In genomic region chr2:208025814-208026184, GRCh38 we compare ENCODE assay signal across 8 cellular contexts. TPM values are rescaled to one million over a fixed set of nuclear protein-coding genes. Genes with fewer than 3 reads are reported as not detected.
DNase-seq lines count a peak whose midpoint lies in the region; ATAC-seq and TF ChIP-seq lines count a peak whose summit lies in the region.

No MANE protein-coding gene starts in this region.

- H3K27me3 Mint-ChIP-seq in activated B cell treated with CpG ODN at 0.5 μM for 24 hours = no peaks in the 10 kb centered on the region
- peaks cover 0 to 4% (median 0%) of the 10 kb centered on the region in 5 donors for H3K27me3 Mint-ChIP-seq in naive thymus-derived CD4-positive, alpha-beta T cell

- H3K27ac Mint-ChIP-seq in activated B cell treated with CpG ODN at 0.5 μM for 24 hours = peak overlapping the region; percentile 92
- peak overlapping the region; percentile 89 to 98 (median 94) for H3K27ac Mint-ChIP-seq in naive thymus-derived CD4-positive, alpha-beta T cell

- TF ChIP-seq CTCF in activated B cell treated with CpG ODN at 0.5 μM for 24 hours (IDR thresholded peaks at IDR 0.05) = no peak
- TF ChIP-seq CTCF in dorsolateral prefrontal cortex (IDR thresholded peaks at IDR 0.05 in 54 of 56, conservative IDR thresholded peaks at IDR 0.05 in 2 of 56; ENCODE audit: low read depth in 1 of 56, partially characterized antibody in 56 of 56) = no peak
- no peak for TF ChIP-seq CTCF in transverse colon (IDR thresholded peaks at IDR 0.05)

- CTCF ChIA-PET in activated B cell treated with CpG ODN at 0.5 μM for 24 hours (lab: Charles Lee) = interaction anchor here (1.0 to 1.9 kb wide), 5 partner anchors 13 to 553 kb away, joined by 3 to 9 read pairs (median 3); no protein-coding TSS in a partner anchor
- CTCF ChIA-PET in naive thymus-derived CD4-positive, alpha-beta T cell (lab: Charles Lee) = no interaction called here

- no peak for TF ChIP-seq EP300 in transverse colon (IDR thresholded peaks at IDR 0.05; ENCODE audit: low read depth)

- peak overlapping the region; percentile 43 to 97 (median 88) for H3K27ac ChIP-seq in dorsolateral prefrontal cortex
- H3K27ac ChIP-seq in naive thymus-derived CD4-positive, alpha-beta T cell (ENCODE audit: low read depth, low read length) = peak overlapping the region; percentile 76
- peak overlapping the region; percentile 71 to 87 (median 76) for H3K27ac ChIP-seq in transverse colon

- peak overlapping the region; percentile 86 for H3K4me3 Mint-ChIP-seq in activated B cell treated with CpG ODN at 0.5 μM for 24 hours
- peak overlapping the region; percentile 85 to 100 (median 96) for H3K4me3 Mint-ChIP-seq in naive thymus-derived CD4-positive, alpha-beta T cell

- no peaks in the 10 kb centered on the region for H3K9me3 ChIP-seq in naive thymus-derived CD4-positive, alpha-beta T cell (ENCODE audit: control insufficient read depth in 2 of 3, low read length in 3 of 3)
- H3K9me3 ChIP-seq in transverse colon = no peaks in the 10 kb centered on the region

- peaks cover 0 to 4% of the 10 kb centered on the region in 2 donors for H3K4me1 ChIP-seq in naive thymus-derived CD4-positive, alpha-beta T cell (ENCODE audit: control insufficient read depth in 2 of 2, insufficient read depth in 2 of 2, low read length in 2 of 2)
- peaks cover 4 to 19% (median 15%) of the 10 kb centered on the region in 4 donors for H3K4me1 ChIP-seq in transverse colon

- H3K27me3 ChIP-seq in dorsolateral prefrontal cortex (no peaks in the 10 kb centered on the region), transverse colon (no peaks in the 10 kb centered on the region)
- no peaks in the 10 kb centered on the region for H3K27me3 ChIP-seq in naive thymus-derived CD4-positive, alpha-beta T cell (ENCODE audit: control insufficient read depth in 2 of 2, insufficient read depth in 2 of 2, low read length in 2 of 2)

- TF ChIP-seq POLR2A in transverse colon (IDR thresholded peaks at IDR 0.05) = no peak

- H3K4me1 Mint-ChIP-seq in activated B cell treated with CpG ODN at 0.5 μM for 24 hours = peaks cover 20% of the 10 kb centered on the region
- H3K4me1 Mint-ChIP-seq in naive thymus-derived CD4-positive, alpha-beta T cell = peaks cover 8 to 30% (median 24%) of the 10 kb centered on the region in 7 donors

- in situ Hi-C loops in transverse colon (cut with MboI; ENCODE audit: low pct_ligation_motif_present in 1 of 4, low pct_unique_long_range_greater_than_20kb in 1 of 4, low sequenced_read_pairs in 3 of 4) = loop anchor here in 1 of 4 donors (25.0 kb wide), 1 partner anchor 288 kb away; no protein-coding TSS in a partner anchor

- ATAC-seq in GM19023 (IDR thresholded peaks at IDR 0.05; ENCODE audit: unreplicated experiment) = peak; percentile 28
- ATAC-seq in HG03064 (IDR thresholded peaks at IDR 0.05; ENCODE audit: low read depth, unreplicated experiment) = peak; percentile 25
- ATAC-seq in activated B cell treated with CpG ODN at 0.5 μM for 24 hours (ENCODE audit: low read depth) = peak; percentile 19
- peak; percentile 32 for ATAC-seq in naive thymus-derived CD4-positive, alpha-beta T cell

- no peaks in the 10 kb centered on the region for H3K9me3 Mint-ChIP-seq in activated B cell treated with CpG ODN at 0.5 μM for 24 hours
- H3K9me3 Mint-ChIP-seq in naive thymus-derived CD4-positive, alpha-beta T cell = peaks cover 0 to 2% (median 0%) of the 10 kb centered on the region in 11 donors

- H3K4me3 ChIP-seq in dorsolateral prefrontal cortex (peak overlapping the region; percentile 61 to 98 (median 88)), transverse colon (peak overlapping the region; percentile 45 to 98 (median 72))
- peak overlapping the region; percentile 88 for H3K4me3 ChIP-seq in naive thymus-derived CD4-positive, alpha-beta T cell (ENCODE audit: low read length)

- H3K36me3 ChIP-seq in naive thymus-derived CD4-positive, alpha-beta T cell (ENCODE audit: control insufficient read depth in 2 of 3, insufficient read depth in 3 of 3, low read length in 3 of 3) = peaks cover 0 to 5% (median 0%) of the 10 kb centered on the region in 3 experiments
- no peaks in the 10 kb centered on the region for H3K36me3 ChIP-seq in transverse colon

- POLR2A ChIA-PET in activated B cell treated with CpG ODN at 0.5 μM for 24 hours (lab: Charles Lee) = interaction anchor here (0.6 to 2.6 kb wide), 7 partner anchors 256 to 1260 kb away, joined by 3 to 15 read pairs (median 5); partner anchors contain the start of genes CCNYL1, CREB1, FASTKD2 and FZD5
- POLR2A ChIA-PET in naive thymus-derived CD4-positive, alpha-beta T cell (lab: Charles Lee) = interaction anchor here (1.0 to 2.8 kb wide), 4 partner anchors 314 to 400 kb away, joined by 3 to 17 read pairs (median 4); partner anchors contain the start of genes CCNYL1 and METTL21A

- intact Hi-C loops in activated B cell treated with CpG ODN at 0.5 μM for 24 hours (cut with micrococcal nuclease) = loop anchor here (1.0 to 10.0 kb wide), 6 partner anchors 42 to 1871 kb away; partner anchors contain the start of genes EEF1B2, FZD5, METTL21A and NDUFS1
- intact Hi-C loops in dorsolateral prefrontal cortex (cut with DNase I) = loop anchor here (1.0 to 10.0 kb wide), 5 partner anchors 256 to 493 kb away; partner anchors contain the start of genes FZD5 (in 2 of the 2) and METTL21A (in 2 of the 2)
- intact Hi-C loops in naive thymus-derived CD4-positive, alpha-beta T cell (cut with micrococcal nuclease) = loop anchor here (1.0 to 5.0 kb wide), 11 partner anchors 229 to 1977 kb away; partner anchors contain the start of genes CCNYL1 (in 2 of the 2), CREB1 (in 2 of the 2), FASTKD2 (in 2 of the 2) and MDH1B (in 2 of the 2)
- intact Hi-C loops in transverse colon (cut with DNase I; ENCODE audit: low total_unique reads) = loop anchor here (10.0 kb wide), 1 partner anchor 261 kb away; the partner anchor contains the start of gene FZD5

- H3K36me3 Mint-ChIP-seq in activated B cell treated with CpG ODN at 0.5 μM for 24 hours (ENCODE audit: low read depth) = peaks cover 3% of the 10 kb centered on the region
- H3K36me3 Mint-ChIP-seq in naive thymus-derived CD4-positive, alpha-beta T cell = peaks cover 0 to 4% (median 2%) of the 10 kb centered on the region in 5 donors

- 50 to 56% methylated on average over 5 to 10 of the region's 10 CpGs for WGBS in transverse colon (ENCODE audit: low coverage in 1 of 2), 2 donors

- DNase-seq in activated B cell treated with CpG ODN at 0.5 μM for 24 hours (no peak), dorsolateral prefrontal cortex (peak in 6 of 10 donors; percentile 38 to 67 (median 52)), transverse colon (no peak), NCI-H1417 treated with DMSO at 0.1 percent for 48 hours (lab: John Stamatoyannopoulos, UW) (no peak), NCI-H226 (no peak)
- peak in 4 of 9 donors; percentile 21 to 49 (median 36) for DNase-seq in naive thymus-derived CD4-positive, alpha-beta T cell

RNA-seq across cellular contexts. Expression of gene PLEKHM3, which starts 0.5 kb away (rescaled TPM):
- total RNA-seq in activated B cell treated with CpG ODN at 0.5 μM for 24 hours (12.0 and 12.2 TPM in 2 replicates), dorsolateral prefrontal cortex (10 to 100 TPM; 42.7 to 92.0 (median 63.2) TPM), transverse colon (10 to 100 TPM; 19.1 to 26.5 (median 24.0) TPM)
- 10 to 100 TPM in 4 of 5 experiments, 1 to 10 TPM in 1; 6.1 to 19.4 (median 15.5) TPM for total RNA-seq in naive thymus-derived CD4-positive, alpha-beta T cell
- 1 to 10 TPM; 3.8 to 5.4 TPM for polyA plus RNA-seq in naive thymus-derived CD4-positive, alpha-beta T cell

Comparison
In these comparisons a context has a peak if more than half of its experiments do, and no peak if none do; other contexts are left out.
1. DNase-seq: peak in dorsolateral prefrontal cortex (6 of 10); none in activated B cell treated with CpG ODN at 0.5 μM for 24 hours (single experiment), transverse colon (single experiment), NCI-H1417 treated with DMSO at 0.1 percent for 48 hours (single experiment) and NCI-H226 (single experiment).
2. Peak in every context shown above with its lines, with median percentiles within 50 percentile points of each other: ATAC-seq, H3K27ac ChIP-seq and H3K4me3 ChIP-seq.